In the genomic region with DNA sequence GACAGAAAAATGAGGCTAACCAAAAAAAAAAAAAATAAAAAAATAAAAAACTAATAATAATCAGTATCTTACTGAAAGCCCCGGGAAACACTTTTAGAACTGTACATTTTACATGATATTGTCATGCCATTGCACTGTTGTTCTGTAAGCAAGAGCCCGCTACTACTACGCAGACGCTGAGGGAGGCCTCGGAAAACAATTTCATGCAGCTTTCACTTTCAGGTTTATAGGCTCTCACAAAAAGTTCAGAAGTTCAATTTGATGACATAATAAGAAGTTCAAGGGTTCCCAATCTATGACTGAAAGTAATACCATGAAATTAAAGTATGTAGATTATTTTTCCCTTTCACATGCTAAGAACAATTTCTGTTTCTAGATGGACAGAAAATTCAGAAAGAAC, we compare ENCODE assay signal across 12 cellular contexts.
DNase-seq lines count a peak whose midpoint lies in the region; ATAC-seq and TF ChIP-seq lines count a peak whose summit lies in the region.
"Had no signal": no experiment of that assay in that cellular context is flagged by ENCODE, and none has a peak within 500 bp of the region (broad histone marks: within the 10 kb centered on the region; RNA-seq: fewer than 3 reads in every experiment).

No MANE protein-coding gene starts in this region.

- peaks cover 0 to 3% of the 10 kb centered on the region in 2 donors for H3K9me3 Mint-ChIP-seq in effector memory CD8-positive, alpha-beta T cell

- H3K27ac Mint-ChIP-seq in effector memory CD8-positive, alpha-beta T cell, result peak overlapping the region; percentile 58 to 80

- H3K4me1 ChIP-seq in gastroesophageal sphincter, result peaks cover 0 to 23% (median 0%) of the 10 kb centered on the region in 3 donors

- no peaks in the 10 kb centered on the region for H3K36me3 ChIP-seq in gastroesophageal sphincter

- peak overlapping the region; percentile 56 to 63 for H3K4me3 Mint-ChIP-seq in effector memory CD8-positive, alpha-beta T cell

- no peak for TF ChIP-seq POLR2A in gastroesophageal sphincter (IDR thresholded peaks at IDR 0.05)

- no peak overlapping the region for H3K27ac ChIP-seq in gastroesophageal sphincter
- H3K27ac ChIP-seq: RWPE1, VCaP had no signal

- TF ChIP-seq CTCF in GM13976 (IDR thresholded peaks at IDR 0.05; ENCODE audit: borderline replicate concordance, control extremely low read depth, extremely low read depth, insufficient read depth, missing control alignments) (no peak), gastroesophageal sphincter (IDR thresholded peaks at IDR 0.05) (no peak)

- no peak overlapping the region for H3K4me3 ChIP-seq in gastroesophageal sphincter

- peak; percentile 90 for ATAC-seq in GM19351 (IDR thresholded peaks at IDR 0.05; ENCODE audit: unreplicated experiment)
- ATAC-seq in effector memory CD8-positive, alpha-beta T cell (replicated peaks), result peak; percentile 87
- no peak for ATAC-seq in gastroesophageal sphincter

- H3K27me3 Mint-ChIP-seq in effector memory CD8-positive, alpha-beta T cell, result no peaks in the 10 kb centered on the region

- H3K9me3 ChIP-seq in gastroesophageal sphincter, result no peaks in the 10 kb centered on the region

- no peaks in the 10 kb centered on the region for H3K27me3 ChIP-seq in gastroesophageal sphincter

- H3K4me1 Mint-ChIP-seq in effector memory CD8-positive, alpha-beta T cell (ENCODE audit: low read depth in 2 of 2), result peaks cover 0 to 2% of the 10 kb centered on the region in 2 donors

- no peak for TF ChIP-seq EP300 in gastroesophageal sphincter (IDR thresholded peaks at IDR 0.05)

- H3K36me3 Mint-ChIP-seq in effector memory CD8-positive, alpha-beta T cell (ENCODE audit: insufficient read depth), result no peaks in the 10 kb centered on the region

- 80 to 82% methylated on average over 5 of the region's 5 CpGs for WGBS in gastroesophageal sphincter (ENCODE audit: low coverage in 1 of 2), 2 donors

- in situ Hi-C loops in GM13976 (cut with MboI; ENCODE audit: low sequenced_read_pairs, unreplicated experiment), result no loop called here

- DNase-seq in GM13976 (ENCODE audit: low spot score), result peak; percentile 6
- peak; percentile 3 for DNase-seq in LHCN-M2 (ENCODE audit: low read depth)
- DNase-seq in effector memory CD8-positive, alpha-beta T cell, result peak in 2 of 3 experiments; percentile 1
- no peak for DNase-seq in GM19240 (ENCODE audit: insufficient read length, low spot score)
- no peak for DNase-seq in occipital lobe (lab: John Stamatoyannopoulos, UW)
- no peak for DNase-seq in GF-D8 (lab: John Stamatoyannopoulos, UW)
- DNase-seq: amniotic stem cell, COR-L47 had no signal

Comparison
In these comparisons a context has a peak if more than half of its experiments do, and no peak if none do; other contexts are left out.
1. DNase-seq: peak in GM13976 (single experiment), LHCN-M2 (single experiment) and effector memory CD8-positive, alpha-beta T cell (2 of 3); none in GM19240 (single experiment), occipital lobe (single experiment) and GF-D8 (single experiment).